ENCODE assay signal across 13 cellular contexts in genomic region chr4:138275946-138276621, GRCh38. TPM values are rescaled to one million over a fixed set of nuclear protein-coding genes. Genes with fewer than 3 reads are reported as not detected.
A peak's percentile ranks its signal among the peaks of the same experiment; 100 is the strongest.
DNase-seq lines count a peak whose midpoint lies in the region; ATAC-seq, FAIRE-seq and TF ChIP-seq lines count a peak whose summit lies in the region.
"Had no signal": no experiment of that assay in that cellular context is flagged by ENCODE, and none has a peak within 500 bp of the region (broad histone marks: within the 10 kb centered on the region; RNA-seq: fewer than 3 reads in every experiment).

No MANE protein-coding gene starts in this region.

- ATAC-seq in GM19328 (IDR thresholded peaks at IDR 0.05; ENCODE audit: unreplicated experiment) = no peak
- ATAC-seq: activated CD4-positive, CD25-positive, alpha-beta regulatory T cell treated with anti-CD3 and anti-CD28 coated beads, Interleukin-2, amount 50 U/mL, for 24 hours; left colon had no signal

- H3K36me3 Mint-ChIP-seq in astrocyte (ENCODE audit: low read depth, unreplicated experiment) = no peaks in the 10 kb centered on the region

- H3K27ac ChIP-seq in astrocyte (ENCODE audit: low read depth, low read length) (peak overlapping the region; percentile 72), spleen (no peak overlapping the region)
- H3K27ac ChIP-seq: vagina had no signal

- H3K4me2 ChIP-seq in astrocyte (ENCODE audit: low read length) = peak overlapping the region; percentile 3

- WGBS in spleen, 5 donors = 74 to 94% (median 83%) methylated on average over 3 of the region's 3 CpGs

- no peak overlapping the region for H3K4me3 ChIP-seq in astrocyte (ENCODE audit: insufficient read depth, low read depth, low read length)
- H3K4me3 ChIP-seq in spleen = no peak overlapping the region
- H3K4me3 ChIP-seq: vagina had no signal

- H3K27me3 Mint-ChIP-seq in astrocyte (ENCODE audit: low read depth, unreplicated experiment) = no peaks in the 10 kb centered on the region

- no peaks in the 10 kb centered on the region for H3K79me2 ChIP-seq in astrocyte (ENCODE audit: insufficient read depth, low read length)

- peaks cover 5% of the 10 kb centered on the region for H3K4me1 Mint-ChIP-seq in astrocyte (ENCODE audit: low read depth, unreplicated experiment)

- TF ChIP-seq CTCF in astrocyte (IDR thresholded peaks at IDR 0.05; ENCODE audit: insufficient read depth, low read depth, low read length) (no peak), spleen (IDR thresholded peaks at IDR 0.05 in 8 of 11, conservative IDR thresholded peaks at IDR 0.05 in 3 of 11) (no peak)

- intact Hi-C loops in spleen (cut with DNase I; ENCODE audit: low total_unique reads) = no loop called here

- no peaks in the 10 kb centered on the region for H4K20me1 ChIP-seq in astrocyte (ENCODE audit: insufficient read depth, low read length)

- H3K9me3 ChIP-seq in astrocyte (ENCODE audit: insufficient read depth, low read depth, low read length) (no peaks in the 10 kb centered on the region), spleen (no peaks in the 10 kb centered on the region)
- H3K9me3 ChIP-seq: vagina had no signal

- no peak for TF ChIP-seq POLR2A in spleen (IDR thresholded peaks at IDR 0.05)

- no peaks in the 10 kb centered on the region for H3K36me3 ChIP-seq in astrocyte (ENCODE audit: insufficient read depth, low read length)
- no peaks in the 10 kb centered on the region for H3K36me3 ChIP-seq in spleen
- H3K36me3 ChIP-seq: vagina had no signal

- H3K4me1 ChIP-seq in astrocyte (ENCODE audit: insufficient read depth, low read length) (peaks cover 9% of the 10 kb centered on the region), spleen (no peaks in the 10 kb centered on the region)

- H3K4me3 Mint-ChIP-seq in astrocyte (ENCODE audit: unreplicated experiment) = no peak overlapping the region

- no peak overlapping the region for H2AFZ ChIP-seq in astrocyte (ENCODE audit: low read depth, low read length)

- H3K27ac Mint-ChIP-seq in astrocyte (ENCODE audit: unreplicated experiment) = peak overlapping the region; percentile 84

- DNase-seq in H4 (ENCODE audit: low spot score) (peak; percentile 39), astrocyte (ENCODE audit: low read depth) (peak; percentile 84), fibroblast of the conjunctiva (ENCODE audit: low read depth) (peak; percentile 75), renal cortical epithelial cell (ENCODE audit: low read depth) (peak; percentile 93), spleen (no peak), NCI-H345 treated with DMSO at 0.1 percent for 48 hours (lab: John Stamatoyannopoulos, UW; ENCODE audit: unreplicated experiment) (no peak)
- DNase-seq in NK-92 treated with Interleukin-12 subunit alpha and Interleukin-12 subunit beta, amount 100 ng/mL, for 24 hours (lab: John Stamatoyannopoulos, UW) = no peak
- DNase-seq: activated gamma-delta T cell treated with Interleukin-2 at 50 U/mL for 16 hours, left colon, SIG-M5 had no signal

- no peaks in the 10 kb centered on the region for H3K27me3 ChIP-seq in astrocyte (ENCODE audit: insufficient read depth, low read length)
- no peaks in the 10 kb centered on the region for H3K27me3 ChIP-seq in spleen (replicated peaks in 1 of 7)
- H3K27me3 ChIP-seq: vagina had no signal

- peak overlapping the region; percentile 41 for H3K9ac ChIP-seq in astrocyte (ENCODE audit: low read length)

- H3K9me3 Mint-ChIP-seq in astrocyte (ENCODE audit: unreplicated experiment) = no peaks in the 10 kb centered on the region

- FAIRE-seq in astrocyte (lab: Jason Lieb, UNC) = peak; percentile 93

RNA-seq across cellular contexts. Expression of gene SLC7A11, which starts 33.9 kb away (rescaled TPM):
- 135 and 181 TPM in 2 replicates for total RNA-seq in H4 (2014; rRNA removed; shearing (Covaris generic))
- total RNA-seq in astrocyte (33.1 and 33.8 TPM in 2 replicates), renal cortical epithelial cell (2.9 and 11.1 TPM in 2 replicates), spleen (1 to 10 TPM in 2 of 7 donors, under 1 TPM in 5; 0.33 to 2.1 (median 0.92) TPM)
- under 1 TPM; 0.13 to 0.39 (median 0.27) TPM for polyA plus RNA-seq in spleen

Comparison
In these comparisons a context has a peak if more than half of its experiments do, and no peak if none do; other contexts are left out.
1. DNase-seq: peak in H4 (single experiment), astrocyte (single experiment), fibroblast of the conjunctiva (single experiment) and renal cortical epithelial cell (single experiment); none in spleen (single experiment), NCI-H345 treated with DMSO at 0.1 percent for 48 hours (single experiment) and NK-92 treated with Interleukin-12 subunit alpha and Interleukin-12 subunit beta, amount 100 ng/mL, for 24 hours (single experiment).